Comparison of ENCODE assay signal across 10 cellular contexts in the genomic region with DNA sequence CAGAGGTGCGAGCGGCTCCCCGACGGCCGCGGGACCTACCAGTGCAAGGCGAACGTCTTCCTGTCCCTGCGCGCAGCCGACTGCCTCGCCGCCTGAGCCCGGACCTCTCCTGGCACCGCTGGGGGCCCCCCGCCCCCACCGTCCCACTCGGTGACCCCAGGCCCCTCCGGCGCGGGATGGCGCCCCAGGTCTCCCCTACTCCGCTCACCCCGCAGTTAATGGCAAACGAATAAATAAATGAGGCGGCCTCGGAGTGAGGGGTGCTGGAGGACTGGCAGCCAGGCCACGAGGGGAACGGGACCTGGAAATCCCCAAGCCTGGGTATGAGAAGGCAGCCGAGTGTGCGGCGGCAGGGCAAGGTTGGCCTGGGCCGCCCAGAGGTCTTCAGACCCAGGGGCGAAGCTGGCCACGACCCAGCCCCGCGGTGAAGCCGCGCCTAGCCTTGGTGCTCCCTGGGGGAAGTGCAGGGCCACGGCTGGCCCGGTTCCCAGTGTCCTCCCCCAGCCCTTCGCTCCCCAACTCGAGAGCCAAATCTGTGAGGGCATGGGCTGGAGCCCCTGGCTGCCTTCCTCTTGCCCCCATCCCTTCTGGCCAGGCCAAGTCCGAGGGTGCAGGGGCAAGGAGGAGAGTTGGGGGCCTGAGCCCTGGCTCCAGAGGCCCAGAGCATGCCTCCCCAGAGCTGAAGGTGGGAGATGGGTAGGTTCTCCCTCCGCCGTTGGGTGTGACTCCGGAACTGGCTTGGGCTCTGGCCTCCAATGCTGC. TPM values are rescaled to one million over a fixed set of nuclear protein-coding genes. Genes with fewer than 3 reads are reported as not detected.
DNase-seq lines count a peak whose midpoint lies in the region; ATAC-seq and TF ChIP-seq lines count a peak whose summit lies in the region.
"Had no signal": no experiment of that assay in that cellular context is flagged by ENCODE, and none has a peak within 500 bp of the region (broad histone marks: within the 10 kb centered on the region; RNA-seq: fewer than 3 reads in every experiment).

No MANE protein-coding gene starts in this region.

- H3K9me2 ChIP-seq in MM.1S (replicated peaks; ENCODE audit: insufficient read depth, low read length) = no peaks in the 10 kb centered on the region

- H3K79me2 ChIP-seq in MM.1S (ENCODE audit: low read length) = no peaks in the 10 kb centered on the region

- H3K36me3 ChIP-seq in MM.1S (replicated peaks; ENCODE audit: insufficient read depth, low read length) = no peaks in the 10 kb centered on the region
- peaks cover 0 to 68% (median 7%) of the 10 kb centered on the region in 3 experiments for H3K36me3 ChIP-seq in naive thymus-derived CD4-positive, alpha-beta T cell (ENCODE audit: control insufficient read depth in 2 of 3, insufficient read depth in 3 of 3, low read length in 3 of 3)

- DNase-seq in MM.1S (no peak), superior temporal gyrus (ENCODE audit: extremely low spot score) (no peak), ureter (ENCODE audit: low spot score) (no peak), OCI-M1 (lab: John Stamatoyannopoulos, UW) (no peak)
- DNase-seq in naive thymus-derived CD4-positive, alpha-beta T cell = no peak
- DNase-seq: activated CD4-positive, alpha-beta T cell treated with anti-CD3 and anti-CD28 coated beads, Interleukin-2, amount 10 ng/mL, durations not matched to agents 7 days and 5 days had no signal

- peaks cover 8 to 18% (median 8%) of the 10 kb centered on the region in 5 donors for H3K27me3 Mint-ChIP-seq in naive thymus-derived CD4-positive, alpha-beta T cell

- H3K27ac ChIP-seq in 22Rv1 (peak overlapping the region; percentile 72), MM.1S (ENCODE audit: low read length) (no peak overlapping the region)
- H3K27ac ChIP-seq in naive thymus-derived CD4-positive, alpha-beta T cell (ENCODE audit: low read depth, low read length) = no peak overlapping the region

- H3K9me3 Mint-ChIP-seq in naive thymus-derived CD4-positive, alpha-beta T cell = no peaks in the 10 kb centered on the region
- H3K9me3 Mint-ChIP-seq: activated CD4-positive, alpha-beta T cell treated with anti-CD3 and anti-CD28 coated beads, Interleukin-2, amount 10 ng/mL, durations not matched to agents 7 days and 5 days; CD4-positive, alpha-beta memory T cell had no signal

- H3K36me3 Mint-ChIP-seq in naive thymus-derived CD4-positive, alpha-beta T cell = peaks cover 5 to 21% (median 15%) of the 10 kb centered on the region in 5 donors

- H3K27me3 ChIP-seq in MM.1S (replicated peaks; ENCODE audit: insufficient read depth, low read length) = no peaks in the 10 kb centered on the region; the same call in 1 of the 2 replicates
- H3K27me3 ChIP-seq in naive thymus-derived CD4-positive, alpha-beta T cell (ENCODE audit: control insufficient read depth in 2 of 2, insufficient read depth in 2 of 2, low read length in 2 of 2) = peaks cover 0 to 4% of the 10 kb centered on the region in 2 donors

- POLR2A ChIA-PET in naive thymus-derived CD4-positive, alpha-beta T cell (lab: Charles Lee) = interaction anchor here (0.9 to 1.0 kb wide), 2 partner anchors 8 to 15 kb away, joined by 3 to 4 read pairs; a partner anchor contains a TSS

- no peak overlapping the region for H3K27ac Mint-ChIP-seq in naive thymus-derived CD4-positive, alpha-beta T cell
- H3K27ac Mint-ChIP-seq: activated CD4-positive, alpha-beta T cell treated with anti-CD3 and anti-CD28 coated beads, Interleukin-2, amount 10 ng/mL, durations not matched to agents 7 days and 5 days; CD4-positive, alpha-beta memory T cell had no signal

- no peak overlapping the region for H2AFZ ChIP-seq in MM.1S (ENCODE audit: low read length)

- CTCF ChIA-PET in naive thymus-derived CD4-positive, alpha-beta T cell (lab: Charles Lee) = interaction anchor here (0.5 kb wide), 1 partner anchor 652 kb away, joined by 4 read pairs; no protein-coding TSS in a partner anchor

- ATAC-seq in esophagus mucosa (peak; percentile 3), GM19328 (IDR thresholded peaks at IDR 0.05; ENCODE audit: unreplicated experiment) (no peak)
- ATAC-seq in naive thymus-derived CD4-positive, alpha-beta T cell = peak; percentile 37

- peak overlapping the region; percentile 24; the same call in 1 of the 2 replicates for H3K4me2 ChIP-seq in MM.1S (ENCODE audit: low read depth, low read length)

- H3K4me1 Mint-ChIP-seq in naive thymus-derived CD4-positive, alpha-beta T cell = peaks cover 0 to 10% (median 8%) of the 10 kb centered on the region in 7 donors

- intact Hi-C loops in naive thymus-derived CD4-positive, alpha-beta T cell (cut with micrococcal nuclease) = no loop called here

- no peaks in the 10 kb centered on the region for H3K9me3 ChIP-seq in MM.1S (replicated peaks; ENCODE audit: insufficient read depth, low read length)
- H3K9me3 ChIP-seq in naive thymus-derived CD4-positive, alpha-beta T cell (ENCODE audit: control insufficient read depth in 2 of 3, low read length in 3 of 3) = no peaks in the 10 kb centered on the region

- no peaks in the 10 kb centered on the region for H3K4me1 ChIP-seq in MM.1S (ENCODE audit: low read length)
- no peaks in the 10 kb centered on the region for H3K4me1 ChIP-seq in naive thymus-derived CD4-positive, alpha-beta T cell (ENCODE audit: control insufficient read depth in 2 of 2, insufficient read depth in 2 of 2, low read length in 2 of 2)

- no peaks in the 10 kb centered on the region for H4K20me1 ChIP-seq in MM.1S (ENCODE audit: insufficient read depth, low read length)

- no peaks in the 10 kb centered on the region for H3F3A ChIP-seq in MM.1S (ENCODE audit: insufficient read depth, low read length)

- no peak overlapping the region for H3K9ac ChIP-seq in MM.1S (ENCODE audit: low read length)

- peak overlapping the region in 2 of 10 donors; percentile 41 for H3K4me3 Mint-ChIP-seq in naive thymus-derived CD4-positive, alpha-beta T cell
- H3K4me3 Mint-ChIP-seq: activated CD4-positive, alpha-beta T cell treated with anti-CD3 and anti-CD28 coated beads, Interleukin-2, amount 10 ng/mL, durations not matched to agents 7 days and 5 days had no signal

- TF ChIP-seq CTCF in 22Rv1 (IDR thresholded peaks at IDR 0.05) (no peak), MM.1S (IDR thresholded peaks at IDR 0.05; ENCODE audit: low read length) (no peak)

- H3K4me3 ChIP-seq in MM.1S (ENCODE audit: low read length) = no peak overlapping the region
- no peak overlapping the region for H3K4me3 ChIP-seq in naive thymus-derived CD4-positive, alpha-beta T cell (ENCODE audit: low read length)

RNA-seq across cellular contexts. Expression of a gene that starts 0.8 kb away (rescaled TPM):
- total RNA-seq in esophagus mucosa (0.24 TPM), ureter (0.29 TPM)
- under 1 TPM in 4 of 5 experiments, not detected in 1; 0.29 to 0.59 (median 0.54) TPM for total RNA-seq in naive thymus-derived CD4-positive, alpha-beta T cell
- under 1 TPM in 1 of 2 donors, not detected in 1; 0.20 TPM for polyA plus RNA-seq in naive thymus-derived CD4-positive, alpha-beta T cell
- polyA plus RNA-seq: CD4-positive, alpha-beta memory T cell had no signal

RNA-seq across cellular contexts. Expression of a gene that starts 8.4 kb away (rescaled TPM):
- total RNA-seq in esophagus mucosa = 36.7 TPM
- total RNA-seq in naive thymus-derived CD4-positive, alpha-beta T cell = 10 to 100 TPM; 17.5 to 43.6 (median 35.2) TPM
- 10 to 100 TPM; 22.4 to 27.0 TPM for polyA plus RNA-seq in naive thymus-derived CD4-positive, alpha-beta T cell
- 58.9 TPM for total RNA-seq in ureter

RNA-seq across cellular contexts. Expression of a gene that starts 11.3 kb away (rescaled TPM):
- total RNA-seq in esophagus mucosa (113 TPM), ureter (70.3 TPM)
- total RNA-seq in naive thymus-derived CD4-positive, alpha-beta T cell = 100 to 1,000 TPM in 1 of 5 experiments, 10 to 100 TPM in 4; 30.8 to 106 (median 40.5) TPM
- 100 to 1,000 TPM; 245 to 278 TPM for polyA plus RNA-seq in naive thymus-derived CD4-positive, alpha-beta T cell

RNA-seq across cellular contexts. Expression of a gene that starts 11.4 kb away (rescaled TPM):
- total RNA-seq in esophagus mucosa = 68.9 TPM
- total RNA-seq in naive thymus-derived CD4-positive, alpha-beta T cell = 100 to 1,000 TPM in 1 of 5 experiments, 10 to 100 TPM in 4; 38.3 to 159 (median 83.2) TPM
- polyA plus RNA-seq in naive thymus-derived CD4-positive, alpha-beta T cell = 10 to 100 TPM; 28.5 to 31.5 TPM
- total RNA-seq in ureter = 64.2 TPM

RNA-seq across cellular contexts. Expression of a gene that starts 15.1 kb away (rescaled TPM):
- total RNA-seq in esophagus mucosa (46.2 TPM), ureter (30.4 TPM)
- 10 to 100 TPM; 56.0 to 81.4 (median 69.7) TPM for total RNA-seq in naive thymus-derived CD4-positive, alpha-beta T cell
- 10 to 100 TPM; 21.6 to 38.7 TPM for polyA plus RNA-seq in naive thymus-derived CD4-positive, alpha-beta T cell
